Comparison of ENCODE assay signal across 27 cellular contexts in genomic region chr3:126538316-126538715, GRCh38. TPM values are rescaled to one million over a fixed set of nuclear protein-coding genes. Genes with fewer than 3 reads are reported as not detected.
DNase-seq lines count a peak whose midpoint lies in the region; ATAC-seq and TF ChIP-seq lines count a peak whose summit lies in the region.
"Had no signal": no experiment of that assay in that cellular context is flagged by ENCODE, and none has a peak within 500 bp of the region (broad histone marks: within the 10 kb centered on the region; RNA-seq: fewer than 3 reads in every experiment).

No MANE protein-coding gene starts in this region.

- H3K36me3 ChIP-seq in heart left ventricle (no peaks in the 10 kb centered on the region), neutrophil (no peaks in the 10 kb centered on the region), upper lobe of right lung (no peaks in the 10 kb centered on the region)
- H3K36me3 ChIP-seq: brain microvascular endothelial cell had no signal

- peaks cover 0 to 49% (median 15%) of the 10 kb centered on the region in 9 donors for H3K27me3 ChIP-seq in heart left ventricle
- H3K27me3 ChIP-seq in right cardiac atrium (ENCODE audit: control insufficient read depth, insufficient read depth) = no peaks in the 10 kb centered on the region
- no peaks in the 10 kb centered on the region for H3K27me3 ChIP-seq in neutrophil
- H3K27me3 ChIP-seq in upper lobe of right lung = peaks cover 23% of the 10 kb centered on the region

- no peaks in the 10 kb centered on the region for H3K27me3 Mint-ChIP-seq in activated B cell treated with CpG ODN at 0.5 μM for 24 hours

- ATAC-seq in heart left ventricle (no peak), right cardiac atrium (no peak), activated B cell treated with CpG ODN at 0.5 μM for 24 hours (ENCODE audit: low read depth) (no peak), upper lobe of right lung (no peak)
- ATAC-seq: activated CD4-positive, CD25-positive, alpha-beta regulatory T cell treated with anti-CD3 and anti-CD28 coated beads, Interleukin-2, amount 50 U/mL, for 24 hours; activated naive CD8-positive, alpha-beta T cell treated with anti-CD3 and anti-CD28 coated beads, Interleukin-2, amount 50 U/mL, for 24 hours; PC-3 had no signal

- no peak overlapping the region for H3K4me3 Mint-ChIP-seq in activated B cell treated with CpG ODN at 0.5 μM for 24 hours
- H3K4me3 Mint-ChIP-seq: activated naive CD8-positive, alpha-beta T cell treated with anti-CD3 and anti-CD28 coated beads, Interleukin-2, amount 50 U/mL, for 24 hours; CD4-positive, alpha-beta memory T cell; IgD-negative memory B cell; neural crest cell had no signal

- CTCF ChIA-PET in activated B cell treated with CpG ODN at 0.5 μM for 24 hours (lab: Charles Lee) = no interaction called here

- H3K9me3 Mint-ChIP-seq in activated B cell treated with CpG ODN at 0.5 μM for 24 hours = no peaks in the 10 kb centered on the region
- H3K9me3 Mint-ChIP-seq: IgD-negative memory B cell, neural crest cell had no signal

- H3K36me3 Mint-ChIP-seq in activated B cell treated with CpG ODN at 0.5 μM for 24 hours (ENCODE audit: low read depth) = no peaks in the 10 kb centered on the region
- H3K36me3 Mint-ChIP-seq: CD4-positive, alpha-beta memory T cell; IgD-negative memory B cell had no signal

- TF ChIP-seq CTCF in heart left ventricle (IDR thresholded peaks at IDR 0.05) (no peak), activated B cell treated with CpG ODN at 0.5 μM for 24 hours (IDR thresholded peaks at IDR 0.05) (no peak), neutrophil (IDR thresholded peaks at IDR 0.05) (no peak), upper lobe of right lung (IDR thresholded peaks at IDR 0.05) (no peak)

- H3K4me1 ChIP-seq in heart left ventricle (peaks cover 0 to 22% (median 0%) of the 10 kb centered on the region in 12 donors), right cardiac atrium (ENCODE audit: control insufficient read depth, insufficient read depth, low read length) (no peaks in the 10 kb centered on the region), neutrophil (ENCODE audit: control insufficient read depth in 1 of 2, insufficient read depth in 1 of 2, low read depth in 1 of 2, low read length in 1 of 2) (peaks cover 28 to 29% of the 10 kb centered on the region in 2 experiments), upper lobe of right lung (peaks cover 10% of the 10 kb centered on the region)

- DNase-seq in heart left ventricle (peak in 3 of 5 donors; percentile 9 to 56 (median 10)), right cardiac atrium (no peak), activated B cell treated with CpG ODN at 0.5 μM for 24 hours (peak; percentile 7), upper lobe of right lung (peak; percentile 48), COLO829 (ENCODE audit: low spot score) (no peak), LoVo (ENCODE audit: low spot score) (no peak), NCI-H2107 treated with DMSO at 0.1 percent for 48 hours (lab: John Stamatoyannopoulos, UW; ENCODE audit: unreplicated experiment) (no peak)
- DNase-seq: activated naive CD8-positive, alpha-beta T cell treated with anti-CD3 and anti-CD28 coated beads, Interleukin-2, amount 50 U/mL, for 24 hours; brain microvascular endothelial cell; CD4-positive, alpha-beta memory T cell; DMS53; hypothalamus; midbrain; MM.1S; NCI-H2227 treated with DMSO at 0.1 percent for 48 hours; PC-3; stimulated activated naive CD4-positive, alpha-beta T cell treated with Interleukin-2 at 50 U/mL for 16 hours had no signal

- 63 to 75% (median 69%) methylated on average over 7 to 9 of the region's 9 CpGs for WGBS in heart left ventricle, 4 donors
- WGBS in right cardiac atrium = 67% methylated on average over 9 of the region's 9 CpGs

- H3K9me3 ChIP-seq in heart left ventricle = no peaks in the 10 kb centered on the region
- no peaks in the 10 kb centered on the region for H3K9me3 ChIP-seq in right cardiac atrium (ENCODE audit: control insufficient read depth, low read length)
- no peaks in the 10 kb centered on the region for H3K9me3 ChIP-seq in neutrophil
- no peaks in the 10 kb centered on the region for H3K9me3 ChIP-seq in upper lobe of right lung

- no peak for TF ChIP-seq POLR2A in heart left ventricle (IDR thresholded peaks at IDR 0.05)

- intact Hi-C loops in heart left ventricle (cut with DNase I) (no loop called here), right cardiac atrium (cut with DNase I) (no loop called here), activated B cell treated with CpG ODN at 0.5 μM for 24 hours (cut with micrococcal nuclease) (no loop called here), upper lobe of right lung (cut with DNase I) (no loop called here)

- H3K4me3 ChIP-seq in heart left ventricle (no peak overlapping the region), right cardiac atrium (ENCODE audit: low read length) (no peak overlapping the region), neutrophil (ENCODE audit: low read depth in 1 of 2, low read length in 1 of 2) (no peak overlapping the region), upper lobe of right lung (no peak overlapping the region)
- H3K4me3 ChIP-seq: SK-N-MC had no signal

- H3K4me1 Mint-ChIP-seq in activated B cell treated with CpG ODN at 0.5 μM for 24 hours = no peaks in the 10 kb centered on the region
- H3K4me1 Mint-ChIP-seq: IgD-negative memory B cell, neural crest cell had no signal

- no peak overlapping the region for H3K27ac Mint-ChIP-seq in activated B cell treated with CpG ODN at 0.5 μM for 24 hours
- H3K27ac Mint-ChIP-seq: activated naive CD8-positive, alpha-beta T cell treated with anti-CD3 and anti-CD28 coated beads, Interleukin-2, amount 50 U/mL, for 24 hours; CD4-positive, alpha-beta memory T cell; IgD-negative memory B cell had no signal

- POLR2A ChIA-PET in activated B cell treated with CpG ODN at 0.5 μM for 24 hours (lab: Charles Lee) = no interaction called here

- H3K27ac ChIP-seq in heart left ventricle (no peak overlapping the region), right cardiac atrium (ENCODE audit: low read length) (no peak overlapping the region), neutrophil (peak overlapping the region; percentile 36), upper lobe of right lung (no peak overlapping the region)
- H3K27ac ChIP-seq: brain microvascular endothelial cell, SK-N-MC had no signal

RNA-seq across cellular contexts. Expression of gene CHST13, which starts 14.4 kb away (rescaled TPM):
- total RNA-seq in heart left ventricle = 1 to 10 TPM in 1 of 9 donors, under 1 TPM in 7, not detected in 1; 0.30 to 2.3 (median 0.48) TPM
- under 1 TPM; 0.07 to 0.15 TPM for polyA plus RNA-seq in heart left ventricle
- total RNA-seq in right cardiac atrium = under 1 TPM in 3 of 4 donors, not detected in 1; 0.19 to 0.59 (median 0.34) TPM
- polyA plus RNA-seq in right cardiac atrium = 0.11 TPM
- not detected in 2 replicates for total RNA-seq in activated B cell treated with CpG ODN at 0.5 μM for 24 hours
- total RNA-seq in upper lobe of right lung = 0.64 TPM
- total RNA-seq: activated CD8-positive, alpha-beta memory T cell treated with anti-CD3 and anti-CD28 coated beads for 36 hours; fibroblast of villous mesenchyme; PC-3; T-helper 2 cell treated with Interferon-gamma antibody and Interleukin-4, amounts not matched to agents 100 ng/mL and 5 ng/mL, for 36 hours had no signal
- polyA plus RNA-seq: CD4-positive, alpha-beta memory T cell; IgD-negative memory B cell; keratinocyte had no signal

RNA-seq across cellular contexts. Expression of gene C3orf22, which starts 20.4 kb away (rescaled TPM):
- total RNA-seq in heart left ventricle (not detected), right cardiac atrium (not detected), activated B cell treated with CpG ODN at 0.5 μM for 24 hours (not detected in 2 replicates), upper lobe of right lung (not detected)
- polyA plus RNA-seq in heart left ventricle (not detected), right cardiac atrium (not detected)
- total RNA-seq: activated CD8-positive, alpha-beta memory T cell treated with anti-CD3 and anti-CD28 coated beads for 36 hours; CD4-positive, alpha-beta memory T cell; fibroblast of villous mesenchyme; neural crest cell; PC-3; T-helper 2 cell treated with Interferon-gamma antibody and Interleukin-4, amounts not matched to agents 100 ng/mL and 5 ng/mL, for 36 hours; urinary bladder had no signal
- polyA plus RNA-seq: CD4-positive, alpha-beta memory T cell; IgD-negative memory B cell; keratinocyte; urinary bladder had no signal

RNA-seq across cellular contexts. Expression of gene UROC1, which starts 20.7 kb away (rescaled TPM):
- total RNA-seq in heart left ventricle = not detected
- not detected for polyA plus RNA-seq in heart left ventricle
- total RNA-seq in right cardiac atrium = not detected
- not detected for polyA plus RNA-seq in right cardiac atrium
- not detected in 2 replicates for total RNA-seq in activated B cell treated with CpG ODN at 0.5 μM for 24 hours
- total RNA-seq in upper lobe of right lung = not detected
- total RNA-seq: activated CD8-positive, alpha-beta memory T cell treated with anti-CD3 and anti-CD28 coated beads for 36 hours; CD4-positive, alpha-beta memory T cell; fibroblast of villous mesenchyme; neural crest cell; PC-3; T-helper 2 cell treated with Interferon-gamma antibody and Interleukin-4, amounts not matched to agents 100 ng/mL and 5 ng/mL, for 36 hours; urinary bladder had no signal
- polyA plus RNA-seq: CD4-positive, alpha-beta memory T cell; IgD-negative memory B cell; keratinocyte had no signal

Comparison
In these comparisons a context has a peak if more than half of its experiments do, and no peak if none do; other contexts are left out.
1. DNase-seq: peak in heart left ventricle (3 of 5), activated B cell treated with CpG ODN at 0.5 μM for 24 hours (single experiment) and upper lobe of right lung (single experiment); none in right cardiac atrium (0 of 3), COLO829 (single experiment), LoVo (single experiment) and NCI-H2107 treated with DMSO at 0.1 percent for 48 hours (single experiment).